23 cellular contexts compared by ENCODE assay signal in the genomic region with DNA sequence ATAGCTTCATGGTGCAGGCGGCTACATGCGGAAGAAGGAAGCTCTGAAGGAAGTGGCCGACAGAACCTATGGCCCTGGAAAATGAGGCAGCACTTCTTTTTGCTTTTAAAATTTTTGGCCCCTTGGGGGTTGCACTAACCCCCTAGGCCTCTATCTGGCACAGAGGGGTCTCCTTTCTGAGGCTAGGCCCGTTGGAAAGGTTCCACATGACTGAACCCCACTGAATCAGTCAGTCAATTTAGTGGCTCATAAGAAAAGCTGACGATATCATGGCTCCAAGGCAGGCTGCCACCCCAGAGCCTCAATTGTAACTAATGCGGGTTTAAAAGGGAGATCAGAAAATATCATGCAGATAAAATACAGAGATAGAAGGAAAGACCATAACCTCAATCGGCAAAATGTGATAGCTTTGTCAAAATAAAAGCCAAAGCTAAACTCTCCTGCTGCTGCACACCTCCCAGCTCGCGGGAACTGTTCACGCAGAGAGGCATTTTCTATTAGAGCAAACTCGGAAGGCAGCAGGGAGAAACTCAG.
DNase-seq lines count a peak whose midpoint lies in the region; ATAC-seq, FAIRE-seq and TF ChIP-seq lines count a peak whose summit lies in the region.
"Had no signal": no experiment of that assay in that cellular context is flagged by ENCODE, and none has a peak within 500 bp of the region (broad histone marks: within the 10 kb centered on the region; RNA-seq: fewer than 3 reads in every experiment).

No MANE protein-coding gene starts in this region.

- no peak for ATAC-seq in K562
- no peak for ATAC-seq in aorta (ENCODE audit: low FRiP score)
- no peak for ATAC-seq in stimulated activated naive CD8-positive, alpha-beta T cell treated with anti-CD3 and anti-CD28 coated beads, Interleukin-15, Interleukin-2, amounts not matched to agents 100 U/mL and 50 U/mL, for 24 hours
- ATAC-seq: activated CD4-positive, CD25-positive, alpha-beta regulatory T cell treated with anti-CD3 and anti-CD28 coated beads, Interleukin-2, amount 50 U/mL, for 24 hours had no signal

- H3K4me1 ChIP-seq in GM23248 (ENCODE audit: insufficient read depth) (peaks cover 13% of the 10 kb centered on the region), K562 (replicated peaks in 1 of 2; ENCODE audit: control insufficient read depth in 2 of 2, insufficient read depth in 2 of 2, low read length in 2 of 2) (no peaks in the 10 kb centered on the region), aorta (ENCODE audit: control insufficient read depth in 1 of 2, insufficient read depth in 2 of 2, low read length in 2 of 2) (no peaks in the 10 kb centered on the region), vagina (no peaks in the 10 kb centered on the region)
- H3K4me1 ChIP-seq: sigmoid colon, suprapubic skin had no signal

- TF ChIP-seq RAD21 in K562 (CRISPR knock-in tag; conservative IDR thresholded peaks at IDR 0.05 in 1 of 2, IDR thresholded peaks at IDR 0.05 in 1 of 2), result no peak

- TF ChIP-seq EP300 in K562 (IDR thresholded peaks at IDR 0.05; ENCODE audit: low read length), result no peak

- no peak for TF ChIP-seq CTCF in K562 (IDR thresholded peaks at IDR 0.05 in 2 of 3, conservative IDR thresholded peaks at IDR 0.05 in 1 of 3; ENCODE audit: insufficient read depth in 2 of 3, low read depth in 1 of 3, low read length in 3 of 3)
- no peak for TF ChIP-seq CTCF in vagina (IDR thresholded peaks at IDR 0.05)

- 86 to 87% methylated on average over 11 of the region's 11 CpGs for WGBS in GM23248 (ENCODE audit: low coverage in 1 of 2, low lambda C conversion rate in 2 of 2, missing lambda C conversion rate in 2 of 2), 2 experiments
- WGBS in K562 (ENCODE audit: insufficient coverage, low coverage, missing lambda C conversion rate), result 13% methylated on average over 11 of the region's 11 CpGs
- WGBS in aorta, 2 donors, result 58% methylated on average over 11 of the region's 11 CpGs

- H3K9me1 ChIP-seq in K562 (ENCODE audit: control insufficient read depth, insufficient read depth, low read length), result no peaks in the 10 kb centered on the region

- H3F3A ChIP-seq in GM23248 (ENCODE audit: insufficient read depth), result no peaks in the 10 kb centered on the region

- no peak for DNase-seq in GM23248
- no peak for DNase-seq in K562 (ENCODE audit: extremely low read depth in 1 of 4, low spot score in 3 of 4)
- peak; percentile 39 for DNase-seq in kidney tubule cell (ENCODE audit: low spot score)
- DNase-seq in renal cortical epithelial cell (ENCODE audit: low read depth), result peak; percentile 32
- no peak for DNase-seq in RCC 7860 (ENCODE audit: low spot score)
- no peak for DNase-seq in aorta
- DNase-seq in stimulated activated naive CD8-positive, alpha-beta T cell treated with anti-CD3 and anti-CD28 coated beads, Interleukin-15, Interleukin-2, amounts not matched to agents 100 U/mL and 50 U/mL, for 24 hours, result no peak
- no peak for DNase-seq in vagina (ENCODE audit: extremely low spot score in 2 of 2)
- DNase-seq: activated CD8-positive, alpha-beta memory T cell treated with anti-CD3 and anti-CD28 coated beads for 24 hours; activated naive CD4-positive, alpha-beta T cell treated with anti-CD3 and anti-CD28 coated beads for 36 hours; activated T-cell treated with anti-CD3 and anti-CD28 coated beads, Interleukin-2, amount 50 U/mL, for 48 hours; amygdala; CD4-positive, alpha-beta memory T cell; effector memory CD4-positive, alpha-beta T cell; MG63; NCI-H1417 treated with DMSO at 0.1 percent for 48 hours; NCI-H524; sigmoid colon had no signal

- H3K27ac ChIP-seq in GM23248 (no peak overlapping the region), K562 (ENCODE audit: extremely low read depth, low read depth, low read length) (no peak overlapping the region), aorta (ENCODE audit: low read depth in 1 of 2, low read length in 2 of 2) (no peak overlapping the region), vagina (no peak overlapping the region)
- H3K27ac ChIP-seq: HL-60, RWPE1, sigmoid colon, suprapubic skin had no signal

- FAIRE-seq in K562 (lab: Jason Lieb, UNC) (no peak), RCC 7860 (lab: Jason Lieb, UNC) (no peak)
- FAIRE-seq: GM12891 had no signal

- H4K20me1 ChIP-seq in GM23248 (ENCODE audit: insufficient read depth) (no peaks in the 10 kb centered on the region), K562 (replicated peaks; ENCODE audit: control insufficient read depth, insufficient read depth, low read length) (no peaks in the 10 kb centered on the region)

- in situ Hi-C loops in GM23248 (cut with MboI), result no loop called here
- in situ Hi-C loops in K562 (cut with MboI), result no loop called here

- H2AFZ ChIP-seq in GM23248 (peak overlapping the region; percentile 71; the same call in 1 of the 2 replicates), K562 (ENCODE audit: low read depth, low read length) (no peak overlapping the region)

- no peaks in the 10 kb centered on the region for H3K27me3 ChIP-seq in GM23248 (replicated peaks; ENCODE audit: insufficient read depth)
- no peaks in the 10 kb centered on the region; a peak in 1 of 5 replicates for H3K27me3 ChIP-seq in K562 (ENCODE audit: control insufficient read depth in 2 of 2, insufficient read depth in 2 of 2, low read length in 2 of 2)
- H3K27me3 ChIP-seq in aorta (ENCODE audit: control insufficient read depth in 1 of 2, insufficient read depth in 2 of 2, low read length in 1 of 2), result no peaks in the 10 kb centered on the region
- H3K27me3 ChIP-seq in vagina, result no peaks in the 10 kb centered on the region
- H3K27me3 ChIP-seq: MG63, sigmoid colon, suprapubic skin had no signal

- H3K79me2 ChIP-seq in GM23248 (ENCODE audit: insufficient read depth) (no peaks in the 10 kb centered on the region), K562 (ENCODE audit: control insufficient read depth, insufficient read depth, low read length) (no peaks in the 10 kb centered on the region)

- H3K9ac ChIP-seq in GM23248, result no peak overlapping the region
- H3K9ac ChIP-seq in K562 (ENCODE audit: insufficient read depth in 1 of 2, low read depth in 2 of 2, low read length in 2 of 2), result no peak overlapping the region

- H3K4me2 ChIP-seq in GM23248 (ENCODE audit: unreplicated experiment) (peak overlapping the region; percentile 34), K562 (ENCODE audit: insufficient read depth, low read length) (no peak overlapping the region)

- POLR2A ChIA-PET in K562 (lab: Yijun Ruan, JAX), result interaction anchor here (1.6 kb wide), 1 partner anchor 28 kb away, joined by 3 read pairs; no protein-coding TSS in a partner anchor

- BruUV-seq in K562 (replicated peaks; lab: Mats Ljungman, UMichigan), result no TSS peak

- CTCF ChIA-PET in K562 (lab: Yijun Ruan, JAX; ENCODE audit: low intra/inter-chr PET ratio), result no interaction called here

- H3K36me3 ChIP-seq in GM23248 (ENCODE audit: low read depth), result no peaks in the 10 kb centered on the region
- H3K36me3 ChIP-seq in K562 (ENCODE audit: control insufficient read depth, insufficient read depth, low read length), result no peaks in the 10 kb centered on the region
- H3K36me3 ChIP-seq in aorta (ENCODE audit: control insufficient read depth in 1 of 2, insufficient read depth in 2 of 2, low read length in 1 of 2), result no peaks in the 10 kb centered on the region
- H3K36me3 ChIP-seq in vagina, result no peaks in the 10 kb centered on the region
- H3K36me3 ChIP-seq: MG63, sigmoid colon, suprapubic skin had no signal

- H3K9me3 ChIP-seq in GM23248 (ENCODE audit: low read depth), result peaks cover 3% of the 10 kb centered on the region
- no peaks in the 10 kb centered on the region for H3K9me3 ChIP-seq in K562 (replicated peaks; ENCODE audit: control insufficient read depth, insufficient read depth, low read depth, low read length)
- no peaks in the 10 kb centered on the region for H3K9me3 ChIP-seq in aorta (ENCODE audit: control insufficient read depth, low read length)
- no peaks in the 10 kb centered on the region for H3K9me3 ChIP-seq in vagina
- H3K9me3 ChIP-seq: MG63, sigmoid colon, suprapubic skin had no signal

- no peak overlapping the region for H3K4me3 ChIP-seq in GM23248
- H3K4me3 ChIP-seq in K562, result no peak overlapping the region
- no peak overlapping the region for H3K4me3 ChIP-seq in aorta (ENCODE audit: low read length in 2 of 2)
- no peak overlapping the region for H3K4me3 ChIP-seq in vagina
- H3K4me3 ChIP-seq: MG63, sigmoid colon, suprapubic skin had no signal

- H3K9me2 ChIP-seq in GM23248 (ENCODE audit: insufficient read depth), result no peaks in the 10 kb centered on the region

- TF ChIP-seq POLR2A in K562 (conservative IDR thresholded peaks at IDR 0.05) (no peak), vagina (IDR thresholded peaks at IDR 0.05) (no peak)

- intact Hi-C loops in K562 (cut with micrococcal nuclease) (no loop called here), aorta (cut with DNase I) (no loop called here), vagina (cut with DNase I) (no loop called here)

TF ChIP-seq in K562, 482 proteins besides CTCF, POLR2A, EP300 and RAD21:
- TF ChIP-seq, protein P1, sequence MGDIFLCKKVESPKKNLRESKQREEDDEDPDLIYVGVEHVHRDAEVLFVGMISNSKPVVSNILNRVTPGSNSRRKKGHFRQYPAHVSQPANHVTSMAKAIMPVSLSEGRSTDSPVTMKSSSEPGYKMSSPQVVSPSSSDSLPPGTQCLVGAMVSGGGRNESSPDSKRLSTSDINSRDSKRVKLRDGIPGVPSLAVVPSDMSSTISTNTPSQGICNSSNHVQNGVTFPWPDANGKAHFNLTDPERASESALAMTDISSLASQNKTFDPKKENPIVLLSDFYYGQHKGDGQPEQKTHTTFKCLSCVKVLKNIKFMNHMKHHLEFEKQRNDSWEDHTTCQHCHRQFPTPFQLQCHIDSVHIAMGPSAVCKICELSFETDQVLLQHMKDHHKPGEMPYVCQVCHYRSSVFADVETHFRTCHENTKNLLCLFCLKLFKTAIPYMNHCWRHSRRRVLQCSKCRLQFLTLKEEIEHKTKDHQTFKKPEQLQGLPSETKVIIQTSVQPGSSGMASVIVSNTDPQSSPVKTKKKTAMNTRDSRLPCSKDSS (IDR thresholded peaks at IDR 0.05; ENCODE audit: low read depth, partially characterized antibody), result no peak
- peak; percentile 45; the same call in 1 of the 2 replicates for TF ChIP-seq MYNN (IDR thresholded peaks at IDR 0.05)
- TF ChIP-seq MYNN (CRISPR knock-in tag; IDR thresholded peaks at IDR 0.05), result no peak

Comparison
In these comparisons a context has a peak if more than half of its experiments do, and no peak if none do; other contexts are left out.
1. DNase-seq: peak in kidney tubule cell (single experiment) and renal cortical epithelial cell (single experiment); none in GM23248 (single experiment), K562 (0 of 4), RCC 7860 (single experiment), aorta (0 of 2), stimulated activated naive CD8-positive, alpha-beta T cell treated with anti-CD3 and anti-CD28 coated beads, Interleukin-15, Interleukin-2, amounts not matched to agents 100 U/mL and 50 U/mL, for 24 hours (single experiment) and vagina (0 of 2).